16 cellular contexts compared by ENCODE assay signal in the genomic region with DNA sequence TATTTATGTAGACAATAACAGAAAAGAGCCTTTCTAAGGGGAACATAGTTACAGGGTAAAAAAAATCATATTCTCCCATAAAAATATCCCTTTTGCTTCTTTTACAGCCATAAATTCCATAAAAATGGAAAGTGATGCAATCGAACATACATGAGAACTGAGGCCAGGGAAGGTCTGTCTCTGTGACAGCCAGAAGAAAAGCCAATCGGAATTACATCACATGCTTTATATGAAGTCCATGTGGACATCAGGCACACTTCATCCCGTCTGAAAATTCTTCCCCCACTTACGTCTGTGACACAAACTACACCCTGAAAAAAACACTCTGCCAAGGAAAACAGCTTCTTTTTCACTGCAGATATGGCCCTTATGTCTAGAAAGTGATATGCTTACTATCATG.
"Had no signal": no experiment of that assay in that cellular context is flagged by ENCODE, and none has a peak within 500 bp of the region (broad histone marks: within the 10 kb centered on the region; RNA-seq: fewer than 3 reads in every experiment).

No MANE protein-coding gene starts in this region.

- H3K9me3 ChIP-seq: body of pancreas, esophagus squamous epithelium, mucosa of descending colon, pancreas, tibial nerve had no signal

- H3K4me3 ChIP-seq: body of pancreas, esophagus squamous epithelium, mucosa of descending colon, pancreas, tibial nerve had no signal

- FAIRE-seq: endothelial cell of umbilical vein, pancreas had no signal

- H3K27me3 ChIP-seq: body of pancreas, esophagus squamous epithelium, pancreas, tibial nerve had no signal

- H3K27ac ChIP-seq: body of pancreas, pancreas, tibial nerve had no signal

- H3K36me3 ChIP-seq: esophagus squamous epithelium, pancreas, tibial nerve had no signal

- ATAC-seq: body of pancreas; mucosa of descending colon; naive thymus-derived CD4-positive, alpha-beta T cell; pancreas; stimulated activated naive B cell treated with anti-CD40 and anti-IgM and Interleukin-4, amounts not matched to agents 10 μg/mL and 1 μg/mL and 100 μg/mL, for 72 hours had no signal

- H3K4me1 ChIP-seq: body of pancreas, esophagus squamous epithelium, pancreas, tibial nerve had no signal

- DNase-seq: activated CD4-positive, alpha-beta T cell treated with anti-CD3 and anti-CD28 coated beads, Interleukin-2, amount 10 ng/mL, durations not matched to agents 7 days and 5 days; activated gamma-delta T cell treated with Interleukin-2 at 50 U/mL for 16 hours; amygdala; body of pancreas; cortex of kidney; effector CD8-positive, alpha-beta T cell; esophagus squamous epithelium; glutamatergic neuron; left cardiac atrium; mucosa of descending colon; naive thymus-derived CD4-positive, alpha-beta T cell; pancreas; stimulated activated CD4-positive, alpha-beta T cell treated with anti-CD3 and anti-CD28 coated beads, Interleukin-2, amount 100 ng/mL, for 48 hours; stimulated activated naive B cell treated with anti-CD40 and anti-IgM and Interleukin-4, amounts not matched to agents 10 μg/mL and 1 μg/mL and 100 μg/mL, for 72 hours had no signal
